In the genomic region with DNA sequence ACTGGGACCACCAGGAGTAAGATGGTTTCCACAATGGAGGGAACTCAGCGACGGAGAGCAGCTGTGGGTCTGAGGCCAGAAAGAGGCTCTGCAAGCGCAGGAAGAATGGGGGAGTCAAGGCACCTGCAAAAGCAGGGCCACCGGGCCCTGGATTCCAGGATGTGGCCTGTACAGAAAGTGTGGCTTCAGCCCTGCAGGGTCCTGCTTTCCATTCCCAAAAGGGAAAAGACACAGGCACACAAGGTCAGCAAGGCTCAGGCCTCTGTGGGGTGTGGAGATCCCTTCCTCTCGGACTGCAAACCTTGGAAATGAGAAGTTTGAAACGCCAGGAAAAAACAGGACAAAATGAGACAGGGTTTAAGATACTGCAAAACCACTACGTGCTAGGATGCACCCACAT, we compare ENCODE assay signal across 27 cellular contexts.
A peak's percentile ranks its signal among the peaks of the same experiment; 100 is the strongest.
DNase-seq lines count a peak whose midpoint lies in the region; ATAC-seq, FAIRE-seq and TF ChIP-seq lines count a peak whose summit lies in the region.
"Had no signal": no experiment of that assay in that cellular context is flagged by ENCODE, and none has a peak within 500 bp of the region (broad histone marks: within the 10 kb centered on the region; RNA-seq: fewer than 3 reads in every experiment).

No MANE protein-coding gene starts in this region.

- DNase-seq in astrocyte (ENCODE audit: low read depth) = no peak
- DNase-seq in mesenteric fat pad (ENCODE audit: low spot score) = peak; percentile 80
- peak; percentile 11 for DNase-seq in stomach
- no peak for DNase-seq in NCI-H2081 treated with DMSO at 0.1 percent for 48 hours (lab: John Stamatoyannopoulos, UW)
- no peak for DNase-seq in left colon
- DNase-seq: BE2C; CD4-positive, alpha-beta T cell; COR-L47; DMS 273 treated with DMSO at 0.1 percent for 48 hours; DMS79 treated with DMSO at 0.1 percent for 48 hours; GM23248; HCEC 1CT; KG1; NCI-H1105; NCI-H146; NCI-H2029; NCI-H2171; NCI-H345; NCI-H524; NCI-H774; NK-92 treated with Interleukin-12 subunit alpha and Interleukin-12 subunit beta, amount 100 ng/mL, for 24 hours; SHP77 had no signal

- TF ChIP-seq EP300 in stomach (IDR thresholded peaks at IDR 0.05) = no peak

- H3K36me3 ChIP-seq in BLaER1 treated with 17β-estradiol and CSF1 and Interleukin-3, amounts not matched to agents 10 nM and 100 nM = peaks cover 3 to 100% (median 21%) of the 10 kb centered on the region in 11 experiments; a peak in 17 of 22 replicates
- H3K36me3 ChIP-seq in astrocyte (ENCODE audit: insufficient read depth, low read length) (peaks cover 3% of the 10 kb centered on the region), stomach (peaks cover 13 to 52% (median 31%) of the 10 kb centered on the region in 4 donors)
- H3K36me3 ChIP-seq: BE2C had no signal

- peak overlapping the region; percentile 28 for H3K27ac Mint-ChIP-seq in astrocyte (ENCODE audit: unreplicated experiment)
- H3K27ac Mint-ChIP-seq: CD4-positive, alpha-beta T cell had no signal

- WGBS in stomach, 5 donors = 84 to 93% (median 86%) methylated on average over 7 of the region's 7 CpGs

- no peak for TF ChIP-seq POLR2A in stomach (IDR thresholded peaks at IDR 0.05)
- no peak for TF ChIP-seq POLR2A in GM18505 (IDR thresholded peaks at IDR 0.05; ENCODE audit: borderline replicate concordance, extremely low read depth, insufficient read depth, insufficient read length)

- TF ChIP-seq CTCF in astrocyte (IDR thresholded peaks at IDR 0.05; ENCODE audit: insufficient read depth, low read depth, low read length) (no peak), stomach (IDR thresholded peaks at IDR 0.05) (no peak)

- FAIRE-seq in astrocyte (lab: Jason Lieb, UNC) = no peak
- FAIRE-seq: A549 had no signal

- no peaks in the 10 kb centered on the region for H3K9me3 ChIP-seq in BLaER1 treated with 17β-estradiol and CSF1 and Interleukin-3, amounts not matched to agents 10 nM and 100 nM (replicated peaks in 1 of 11)
- H3K9me3 ChIP-seq in astrocyte (ENCODE audit: insufficient read depth, low read depth, low read length) = no peaks in the 10 kb centered on the region
- no peaks in the 10 kb centered on the region for H3K9me3 ChIP-seq in stomach
- H3K9me3 ChIP-seq: A549, BE2C had no signal

- H3K27me3 Mint-ChIP-seq in astrocyte (ENCODE audit: low read depth, unreplicated experiment) = no peaks in the 10 kb centered on the region
- H3K27me3 Mint-ChIP-seq: CD4-positive, alpha-beta T cell had no signal

- no peak overlapping the region for H3K27ac ChIP-seq in BLaER1 treated with 17β-estradiol and CSF1 and Interleukin-3, amounts not matched to agents 10 nM and 100 nM
- H3K27ac ChIP-seq in astrocyte (ENCODE audit: low read depth, low read length) = no peak overlapping the region
- no peak overlapping the region for H3K27ac ChIP-seq in stomach
- H3K27ac ChIP-seq: GM23248, SK-N-MC had no signal

- H2AFZ ChIP-seq in astrocyte (ENCODE audit: low read depth, low read length) = no peak overlapping the region
- H2AFZ ChIP-seq: GM23248 had no signal

- no peak overlapping the region for H3K4me3 Mint-ChIP-seq in astrocyte (ENCODE audit: unreplicated experiment)
- H3K4me3 Mint-ChIP-seq: CD4-positive, alpha-beta T cell had no signal

- ATAC-seq in HG02840 (IDR thresholded peaks at IDR 0.05; ENCODE audit: low FRiP score, unreplicated experiment) (no peak), left colon (no peak), GM18505 (IDR thresholded peaks at IDR 0.05; ENCODE audit: unreplicated experiment) (no peak)
- ATAC-seq: A549 had no signal

- peaks cover 27% of the 10 kb centered on the region for H3K36me3 Mint-ChIP-seq in astrocyte (ENCODE audit: low read depth, unreplicated experiment)

- peaks cover 2% of the 10 kb centered on the region for H3K4me1 Mint-ChIP-seq in astrocyte (ENCODE audit: low read depth, unreplicated experiment)

- H3K27me3 ChIP-seq in BLaER1 treated with 17β-estradiol and CSF1 and Interleukin-3, amounts not matched to agents 10 nM and 100 nM = no peaks in the 10 kb centered on the region
- H3K27me3 ChIP-seq in astrocyte (ENCODE audit: insufficient read depth, low read length) (no peaks in the 10 kb centered on the region), stomach (no peaks in the 10 kb centered on the region)
- H3K27me3 ChIP-seq: BE2C had no signal

- H3K9ac ChIP-seq in BLaER1 treated with 17β-estradiol and CSF1 and Interleukin-3, amounts not matched to agents 10 nM and 100 nM = no peak overlapping the region; a peak in 2 of 22 replicates
- no peak overlapping the region for H3K9ac ChIP-seq in astrocyte (ENCODE audit: low read length)
- H3K9ac ChIP-seq: GM23248 had no signal

- intact Hi-C loops in stomach (cut with DNase I; ENCODE audit: low total_unique reads) (no loop called here), left colon (cut with DNase I, micrococcal nuclease) (no loop called here)

- peaks cover 13 to 42% (median 37%) of the 10 kb centered on the region in 10 experiments for H3K4me1 ChIP-seq in BLaER1 treated with 17β-estradiol and CSF1 and Interleukin-3, amounts not matched to agents 10 nM and 100 nM
- H3K4me1 ChIP-seq in astrocyte (ENCODE audit: insufficient read depth, low read length) (no peaks in the 10 kb centered on the region), stomach (peaks cover 4 to 16% (median 7%) of the 10 kb centered on the region in 4 donors)
- H3K4me1 ChIP-seq: A549, BE2C had no signal

- peak overlapping the region in 9 of 11 experiments; percentile 8 to 77 (median 64); a peak in 16 of 22 replicates for H3K4me2 ChIP-seq in BLaER1 treated with 17β-estradiol and CSF1 and Interleukin-3, amounts not matched to agents 10 nM and 100 nM
- no peak overlapping the region for H3K4me2 ChIP-seq in astrocyte (ENCODE audit: low read length)
- H3K4me2 ChIP-seq: A549 had no signal

- H3K4me3 ChIP-seq in BLaER1 treated with 17β-estradiol and CSF1 and Interleukin-3, amounts not matched to agents 10 nM and 100 nM = no peak overlapping the region
- H3K4me3 ChIP-seq in astrocyte (ENCODE audit: insufficient read depth, low read depth, low read length) (no peak overlapping the region), stomach (no peak overlapping the region)
- H3K4me3 ChIP-seq: A549, GM23248, SK-N-MC had no signal

- H4K20me1 ChIP-seq in BLaER1 treated with 17β-estradiol and CSF1 and Interleukin-3, amounts not matched to agents 10 nM and 100 nM = peaks cover 0 to 100% (median 28%) of the 10 kb centered on the region in 11 experiments; a peak in 12 of 22 replicates
- peaks cover 87% of the 10 kb centered on the region for H4K20me1 ChIP-seq in astrocyte (ENCODE audit: insufficient read depth, low read length)

- no peaks in the 10 kb centered on the region for H3K9me3 Mint-ChIP-seq in astrocyte (ENCODE audit: unreplicated experiment)
- H3K9me3 Mint-ChIP-seq: CD4-positive, alpha-beta T cell had no signal

- H3K79me2 ChIP-seq in astrocyte (ENCODE audit: insufficient read depth, low read length) = peaks cover 17% of the 10 kb centered on the region

Comparison
In these comparisons a context has a peak if more than half of its experiments do, and no peak if none do; other contexts are left out.
1. DNase-seq: peak in mesenteric fat pad (single experiment) and stomach (single experiment); none in astrocyte (single experiment), NCI-H2081 treated with DMSO at 0.1 percent for 48 hours (single experiment) and left colon (0 of 2).